20 cellular contexts compared by ENCODE assay signal in genomic region chr11:1181858-1182535, GRCh38. TPM values are rescaled to one million over a fixed set of nuclear protein-coding genes. Genes with fewer than 3 reads are reported as not detected.
DNase-seq lines count a peak whose midpoint lies in the region; ATAC-seq and TF ChIP-seq lines count a peak whose summit lies in the region.
"Had no signal": no experiment of that assay in that cellular context is flagged by ENCODE, and none has a peak within 500 bp of the region (broad histone marks: within the 10 kb centered on the region; RNA-seq: fewer than 3 reads in every experiment).

No MANE protein-coding gene starts in this region.

- H3K36me3 ChIP-seq in heart left ventricle, result no peaks in the 10 kb centered on the region
- H3K36me3 ChIP-seq: Peyer's patch had no signal

- no peaks in the 10 kb centered on the region for H3K9me3 ChIP-seq in heart left ventricle
- H3K9me3 ChIP-seq: Peyer's patch had no signal

- H3K4me3 Mint-ChIP-seq in T-cell, result peak overlapping the region in 1 of 3 donors; percentile 29
- H3K4me3 Mint-ChIP-seq in stimulated activated effector memory CD8-positive, alpha-beta T cell treated with anti-CD3 and anti-CD28 coated beads, Interleukin-12 subunit alpha, Interleukin-12 subunit beta, amount 100 ng/mL, for 72 hours, result no peak overlapping the region
- H3K4me3 Mint-ChIP-seq: HFFc6 had no signal

- TF ChIP-seq CTCF in heart left ventricle (IDR thresholded peaks at IDR 0.05), result no peak

- H3K36me3 Mint-ChIP-seq in T-cell, result no peaks in the 10 kb centered on the region
- H3K36me3 Mint-ChIP-seq in stimulated activated effector memory CD8-positive, alpha-beta T cell treated with anti-CD3 and anti-CD28 coated beads, Interleukin-12 subunit alpha, Interleukin-12 subunit beta, amount 100 ng/mL, for 72 hours, result no peaks in the 10 kb centered on the region

- peak; percentile 12 for DNase-seq in left ventricle myocardium superior
- DNase-seq in heart left ventricle, result no peak
- DNase-seq in MV-4-11 (lab: John Stamatoyannopoulos, UW), result peak; percentile 16
- peak in 9 of 34 experiments; percentile 4 to 28 (median 18) for DNase-seq in T-cell
- DNase-seq in stimulated activated effector memory CD8-positive, alpha-beta T cell treated with anti-CD3 and anti-CD28 coated beads, Interleukin-12 subunit alpha, Interleukin-12 subunit beta, amount 100 ng/mL, for 72 hours (ENCODE audit: low spot score in 2 of 2), result no peak
- no peak for DNase-seq in retina
- no peak for DNase-seq in DMS79 treated with DMSO at 0.1 percent for 48 hours (lab: John Stamatoyannopoulos, UW)
- DNase-seq: ACHN, AML-193, GF-D8, H7, HFFc6, NCI-H187, NCI-H2227 treated with DMSO at 0.1 percent for 48 hours, NCI-H510A treated with DMSO at 0.1 percent for 48 hours, Peyer's patch had no signal

- no peaks in the 10 kb centered on the region for H3K9me3 Mint-ChIP-seq in T-cell
- H3K9me3 Mint-ChIP-seq in stimulated activated effector memory CD8-positive, alpha-beta T cell treated with anti-CD3 and anti-CD28 coated beads, Interleukin-12 subunit alpha, Interleukin-12 subunit beta, amount 100 ng/mL, for 72 hours, result no peaks in the 10 kb centered on the region

- H3K4me3 ChIP-seq in heart left ventricle, result no peak overlapping the region
- H3K4me3 ChIP-seq: GM12878, Peyer's patch had no signal

- WGBS in heart left ventricle, 4 donors, result 75 to 86% (median 83%) methylated on average over 22 to 41 of the region's 41 CpGs

- H3K27ac Mint-ChIP-seq in T-cell, result no peak overlapping the region
- no peak overlapping the region for H3K27ac Mint-ChIP-seq in stimulated activated effector memory CD8-positive, alpha-beta T cell treated with anti-CD3 and anti-CD28 coated beads, Interleukin-12 subunit alpha, Interleukin-12 subunit beta, amount 100 ng/mL, for 72 hours
- H3K27ac Mint-ChIP-seq: HFFc6 had no signal

- ATAC-seq in left ventricle myocardium superior, result no peak
- ATAC-seq in heart left ventricle, result no peak
- peak in 3 of 4 experiments; percentile 42 to 45 (median 43) for ATAC-seq in T-cell (replicated peaks in 1 of 4)
- peak; percentile 19 for ATAC-seq in stimulated activated effector memory CD8-positive, alpha-beta T cell treated with anti-CD3 and anti-CD28 coated beads, Interleukin-12 subunit alpha, Interleukin-12 subunit beta, amount 100 ng/mL, for 72 hours
- ATAC-seq: GM12878 had no signal

- peaks cover 0 to 2% of the 10 kb centered on the region in 2 donors for H3K27me3 Mint-ChIP-seq in T-cell

- intact Hi-C loops in left ventricle myocardium superior (cut with micrococcal nuclease) (no loop called here), heart left ventricle (cut with DNase I) (no loop called here)

- CTCF ChIA-PET in T-cell (lab: Charles Lee), result no interaction called here

- TF ChIP-seq POLR2A in heart left ventricle (IDR thresholded peaks at IDR 0.05), result no peak

- POLR2A ChIA-PET in T-cell (lab: Charles Lee), result no interaction called here

- peaks cover 0 to 2% (median 0%) of the 10 kb centered on the region in 3 donors for H3K4me1 Mint-ChIP-seq in T-cell
- no peaks in the 10 kb centered on the region for H3K4me1 Mint-ChIP-seq in stimulated activated effector memory CD8-positive, alpha-beta T cell treated with anti-CD3 and anti-CD28 coated beads, Interleukin-12 subunit alpha, Interleukin-12 subunit beta, amount 100 ng/mL, for 72 hours

- no peaks in the 10 kb centered on the region for H3K4me1 ChIP-seq in heart left ventricle
- H3K4me1 ChIP-seq: Peyer's patch had no signal

- H3K27ac ChIP-seq in heart left ventricle, result no peak overlapping the region
- H3K27ac ChIP-seq: C4-2B, KMS-11, Peyer's patch had no signal

- H3K27me3 ChIP-seq in heart left ventricle, result peaks cover 0 to 6% (median 0%) of the 10 kb centered on the region in 9 donors
- H3K27me3 ChIP-seq: Peyer's patch had no signal

RNA-seq across cellular contexts. Expression of gene MUC5AC, which starts 24.2 kb away (rescaled TPM):
- not detected for total RNA-seq in left ventricle myocardium superior
- total RNA-seq in heart left ventricle, result not detected
- not detected for polyA plus RNA-seq in heart left ventricle
- under 1 TPM in 3 of 5 donors, not detected in 2; 0.03 TPM for total RNA-seq in T-cell
- total RNA-seq: Daoy, GM12878, H7, HFFc6, Peyer's patch had no signal

RNA-seq across cellular contexts. Expression of gene MUC5B, which starts 40.9 kb away (rescaled TPM):
- total RNA-seq in left ventricle myocardium superior (not detected), heart left ventricle (not detected), T-cell (1 to 10 TPM in 3 of 5 donors, not detected in 2; 1.8 to 4.0 (median 3.6) TPM)
- under 1 TPM in 1 of 2 donors, not detected in 1; 0.01 TPM for polyA plus RNA-seq in heart left ventricle
- total RNA-seq: Daoy, HFFc6 had no signal
- polyA plus RNA-seq: GM12878 had no signal

Comparison
In these comparisons a context has a peak if more than half of its experiments do, and no peak if none do; other contexts are left out.
1. DNase-seq: peak in left ventricle myocardium superior (single experiment) and MV-4-11 (single experiment); none in heart left ventricle (0 of 5), stimulated activated effector memory CD8-positive, alpha-beta T cell treated with anti-CD3 and anti-CD28 coated beads, Interleukin-12 subunit alpha, Interleukin-12 subunit beta, amount 100 ng/mL, for 72 hours (0 of 2), retina (single experiment) and DMS79 treated with DMSO at 0.1 percent for 48 hours (single experiment).
2. ATAC-seq: peak in T-cell (3 of 4) and stimulated activated effector memory CD8-positive, alpha-beta T cell treated with anti-CD3 and anti-CD28 coated beads, Interleukin-12 subunit alpha, Interleukin-12 subunit beta, amount 100 ng/mL, for 72 hours (single experiment); none in left ventricle myocardium superior (single experiment) and heart left ventricle (0 of 4).